Comparison of ENCODE assay signal across 8 cellular contexts in the genomic region with DNA sequence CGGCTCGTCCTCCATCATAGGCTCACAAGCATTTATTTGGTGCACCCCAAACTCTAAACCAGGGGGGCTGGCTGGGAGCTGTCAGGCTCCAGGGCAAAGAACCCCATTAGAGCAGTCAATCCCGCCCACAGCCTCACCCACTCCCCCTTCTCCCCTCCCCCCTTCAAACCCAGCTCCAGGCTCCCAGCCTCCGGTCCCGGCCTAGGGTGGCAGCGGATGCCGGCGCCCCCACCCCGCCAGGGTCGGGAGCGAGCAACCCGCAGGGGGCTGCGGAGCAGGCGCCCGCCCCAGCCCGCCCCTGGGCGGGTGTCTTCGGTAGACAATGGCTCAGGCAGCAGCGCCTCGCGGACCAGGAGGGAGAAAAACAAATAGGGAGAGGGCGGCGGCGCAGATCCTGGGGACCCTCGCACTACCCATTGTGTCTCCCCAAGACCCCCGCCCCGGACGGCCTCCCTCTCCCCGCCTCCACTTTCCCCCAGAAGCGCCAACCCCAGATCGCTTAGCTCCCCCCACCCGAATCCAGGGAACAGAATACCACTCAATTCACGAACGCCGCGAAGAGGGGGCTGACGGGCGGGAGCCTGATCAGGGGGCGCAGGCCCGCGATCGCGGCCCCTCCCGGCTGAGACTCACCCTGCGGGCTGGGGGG. TPM values are rescaled to one million over a fixed set of nuclear protein-coding genes. Genes with fewer than 3 reads are reported as not detected.
DNase-seq lines count a peak whose midpoint lies in the region; ATAC-seq and TF ChIP-seq lines count a peak whose summit lies in the region.

No MANE protein-coding gene starts in this region.

- H3K36me3 ChIP-seq in CD8-positive, alpha-beta memory T cell (ENCODE audit: insufficient read depth, low read length), result no peaks in the 10 kb centered on the region
- no peaks in the 10 kb centered on the region for H3K36me3 ChIP-seq in right atrium auricular region

- H3K4me3 Mint-ChIP-seq in CD8-positive, alpha-beta memory T cell, result peak overlapping the region; percentile 20 to 87 (median 74)
- peak overlapping the region; percentile 71 for H3K4me3 Mint-ChIP-seq in activated T-helper 2 cell treated with anti-CD3 and anti-CD28 coated beads, Interferon-gamma antibody, Interleukin-2, Interleukin-4, amounts not matched to agents 10 μg/mL and 5 μg/mL and 100 μg/mL, durations not matched to agents 14 hours and 24 hours and 36 hours (ENCODE audit: low read depth)

- H3K27me3 ChIP-seq in CD8-positive, alpha-beta memory T cell (ENCODE audit: insufficient read depth, low read length, poor library complexity, severe bottlenecking), result no peaks in the 10 kb centered on the region
- H3K27me3 ChIP-seq in HL-60 (ENCODE audit: insufficient read depth, poor library complexity, severe bottlenecking) (peaks cover 34% of the 10 kb centered on the region), right atrium auricular region (no peaks in the 10 kb centered on the region)

- H3K9me3 Mint-ChIP-seq in CD8-positive, alpha-beta memory T cell, result no peaks in the 10 kb centered on the region
- H3K9me3 Mint-ChIP-seq in activated T-helper 2 cell treated with anti-CD3 and anti-CD28 coated beads, Interferon-gamma antibody, Interleukin-2, Interleukin-4, amounts not matched to agents 10 μg/mL and 5 μg/mL and 100 μg/mL, durations not matched to agents 14 hours and 24 hours and 36 hours, result no peaks in the 10 kb centered on the region

- peak overlapping the region in 1 of 8 donors; percentile 78 for H3K27ac Mint-ChIP-seq in CD8-positive, alpha-beta memory T cell
- H3K27ac Mint-ChIP-seq in activated T-helper 2 cell treated with anti-CD3 and anti-CD28 coated beads, Interferon-gamma antibody, Interleukin-2, Interleukin-4, amounts not matched to agents 10 μg/mL and 5 μg/mL and 100 μg/mL, durations not matched to agents 14 hours and 24 hours and 36 hours, result no peak overlapping the region

- CTCF ChIA-PET in CD8-positive, alpha-beta memory T cell (lab: Charles Lee), result interaction anchor here (0.6 to 5.6 kb wide), 13 partner anchors 9 to 1046 kb away, joined by 3 to 31 read pairs (median 4); a partner anchor contains a TSS

- POLR2A ChIA-PET in CD8-positive, alpha-beta memory T cell (lab: Charles Lee), result interaction anchor here (0.5 to 1.7 kb wide), 2 partner anchors 9 to 68 kb away, joined by 3 to 15 read pairs; no protein-coding TSS in a partner anchor

- DNase-seq in CD8-positive, alpha-beta memory T cell, result no peak
- DNase-seq in HL-60 (ENCODE audit: low read depth in 1 of 2, low spot score in 1 of 2) (no peak), right atrium auricular region (ENCODE audit: low spot score) (no peak), skeletal muscle cell (ENCODE audit: low read depth) (no peak), middle frontal gyrus (ENCODE audit: extremely low spot score, low spot score) (no peak), NCI-H226 (no peak)
- no peak for DNase-seq in activated T-helper 2 cell treated with anti-CD3 and anti-CD28 coated beads, Interferon-gamma antibody, Interleukin-2, Interleukin-4, amounts not matched to agents 10 μg/mL and 5 μg/mL and 100 μg/mL, durations not matched to agents 14 hours and 24 hours and 36 hours (ENCODE audit: low spot score)

- no peak for TF ChIP-seq CTCF in HL-60 (IDR thresholded peaks at IDR 0.05; ENCODE audit: insufficient read depth, low read length)
- no peak for TF ChIP-seq CTCF in right atrium auricular region (IDR thresholded peaks at IDR 0.05)

- peak overlapping the region; percentile 53 for H3K4me3 ChIP-seq in CD8-positive, alpha-beta memory T cell (ENCODE audit: low read length)
- peak overlapping the region; percentile 50 for H3K4me3 ChIP-seq in HL-60 (replicated peaks; ENCODE audit: insufficient read depth, low read length)
- peak overlapping the region; percentile 47 to 63 for H3K4me3 ChIP-seq in right atrium auricular region
- peak overlapping the region; percentile 84 for H3K4me3 ChIP-seq in skeletal muscle cell (ENCODE audit: low read depth, low read length)

- intact Hi-C loops in activated T-helper 2 cell treated with anti-CD3 and anti-CD28 coated beads, Interferon-gamma antibody, Interleukin-2, Interleukin-4, amounts not matched to agents 10 μg/mL and 5 μg/mL and 100 μg/mL, durations not matched to agents 14 hours and 24 hours and 36 hours (cut with micrococcal nuclease), result no loop called here

- no peaks in the 10 kb centered on the region for H3K36me3 Mint-ChIP-seq in CD8-positive, alpha-beta memory T cell
- no peaks in the 10 kb centered on the region for H3K36me3 Mint-ChIP-seq in activated T-helper 2 cell treated with anti-CD3 and anti-CD28 coated beads, Interferon-gamma antibody, Interleukin-2, Interleukin-4, amounts not matched to agents 10 μg/mL and 5 μg/mL and 100 μg/mL, durations not matched to agents 14 hours and 24 hours and 36 hours (ENCODE audit: low read depth)

- H3K4me1 Mint-ChIP-seq in CD8-positive, alpha-beta memory T cell, result peaks cover 0 to 7% (median 3%) of the 10 kb centered on the region in 3 donors
- peaks cover 2% of the 10 kb centered on the region for H3K4me1 Mint-ChIP-seq in activated T-helper 2 cell treated with anti-CD3 and anti-CD28 coated beads, Interferon-gamma antibody, Interleukin-2, Interleukin-4, amounts not matched to agents 10 μg/mL and 5 μg/mL and 100 μg/mL, durations not matched to agents 14 hours and 24 hours and 36 hours (ENCODE audit: low read depth)

- no peak for ATAC-seq in GM19035 (IDR thresholded peaks at IDR 0.05; ENCODE audit: unreplicated experiment)

- H3K4me1 ChIP-seq in CD8-positive, alpha-beta memory T cell (ENCODE audit: insufficient read depth, low read length), result no peaks in the 10 kb centered on the region
- H3K4me1 ChIP-seq in right atrium auricular region, result peaks cover 0 to 31% of the 10 kb centered on the region in 2 donors

- peaks cover 26 to 42% of the 10 kb centered on the region in 2 donors for H3K27me3 Mint-ChIP-seq in CD8-positive, alpha-beta memory T cell
- peaks cover 46% of the 10 kb centered on the region for H3K27me3 Mint-ChIP-seq in activated T-helper 2 cell treated with anti-CD3 and anti-CD28 coated beads, Interferon-gamma antibody, Interleukin-2, Interleukin-4, amounts not matched to agents 10 μg/mL and 5 μg/mL and 100 μg/mL, durations not matched to agents 14 hours and 24 hours and 36 hours (ENCODE audit: low read depth)

- H3K9me3 ChIP-seq in CD8-positive, alpha-beta memory T cell (ENCODE audit: low read length), result no peaks in the 10 kb centered on the region
- no peaks in the 10 kb centered on the region for H3K9me3 ChIP-seq in right atrium auricular region

- H3K27ac ChIP-seq in CD8-positive, alpha-beta memory T cell (ENCODE audit: low read depth, low read length), result peak overlapping the region; percentile 43
- H3K27ac ChIP-seq in HL-60 (replicated peaks) (no peak overlapping the region), right atrium auricular region (peak overlapping the region in 1 of 2 donors; percentile 32)

RNA-seq across cellular contexts. Expression of a gene that starts 0.6 kb away (rescaled TPM):
- under 1 TPM; 0.33 to 0.35 TPM for total RNA-seq in CD8-positive, alpha-beta memory T cell
- polyA plus RNA-seq in CD8-positive, alpha-beta memory T cell, result 0.28 TPM
- total RNA-seq in activated T-helper 2 cell treated with anti-CD3 and anti-CD28 coated beads, Interferon-gamma antibody, Interleukin-2, Interleukin-4, amounts not matched to agents 10 μg/mL and 5 μg/mL and 100 μg/mL, durations not matched to agents 14 hours and 24 hours and 36 hours, result 0.32 and 1.0 TPM in 2 replicates
- total RNA-seq in right atrium auricular region, result 1 to 10 TPM; 2.4 to 3.3 TPM

RNA-seq across cellular contexts. Expression of a gene that starts 18.0 kb away (rescaled TPM):
- 10 to 100 TPM; 48.7 to 50.3 TPM for total RNA-seq in CD8-positive, alpha-beta memory T cell
- polyA plus RNA-seq in CD8-positive, alpha-beta memory T cell, result 56.4 TPM
- total RNA-seq in activated T-helper 2 cell treated with anti-CD3 and anti-CD28 coated beads, Interferon-gamma antibody, Interleukin-2, Interleukin-4, amounts not matched to agents 10 μg/mL and 5 μg/mL and 100 μg/mL, durations not matched to agents 14 hours and 24 hours and 36 hours, result 37.8 and 41.4 TPM in 2 replicates
- 100 to 1,000 TPM; 258 to 290 TPM for total RNA-seq in right atrium auricular region

RNA-seq across cellular contexts. Expression of a gene that starts 26.4 kb away (rescaled TPM):
- under 1 TPM in 1 of 2 experiments, not detected in 1; 0.31 TPM for total RNA-seq in CD8-positive, alpha-beta memory T cell
- 0.12 TPM for polyA plus RNA-seq in CD8-positive, alpha-beta memory T cell
- 1.5 and 2.7 TPM in 2 replicates for total RNA-seq in activated T-helper 2 cell treated with anti-CD3 and anti-CD28 coated beads, Interferon-gamma antibody, Interleukin-2, Interleukin-4, amounts not matched to agents 10 μg/mL and 5 μg/mL and 100 μg/mL, durations not matched to agents 14 hours and 24 hours and 36 hours
- total RNA-seq in right atrium auricular region, result 1 to 10 TPM; 1.0 to 2.6 TPM

RNA-seq across cellular contexts. Expression of a gene that starts 38.5 kb away (rescaled TPM):
- total RNA-seq in CD8-positive, alpha-beta memory T cell, result 100 to 1,000 TPM; 159 to 174 TPM
- 133 TPM for polyA plus RNA-seq in CD8-positive, alpha-beta memory T cell
- total RNA-seq in activated T-helper 2 cell treated with anti-CD3 and anti-CD28 coated beads, Interferon-gamma antibody, Interleukin-2, Interleukin-4, amounts not matched to agents 10 μg/mL and 5 μg/mL and 100 μg/mL, durations not matched to agents 14 hours and 24 hours and 36 hours, result 132 and 141 TPM in 2 replicates
- 10 to 100 TPM; 60.4 to 83.3 TPM for total RNA-seq in right atrium auricular region

RNA-seq across cellular contexts. Expression of a gene that starts 54.7 kb away (rescaled TPM):
- not detected for total RNA-seq in CD8-positive, alpha-beta memory T cell
- polyA plus RNA-seq in CD8-positive, alpha-beta memory T cell, result not detected
- 0.16 and 0.18 TPM in 2 replicates for total RNA-seq in activated T-helper 2 cell treated with anti-CD3 and anti-CD28 coated beads, Interferon-gamma antibody, Interleukin-2, Interleukin-4, amounts not matched to agents 10 μg/mL and 5 μg/mL and 100 μg/mL, durations not matched to agents 14 hours and 24 hours and 36 hours
- 1 to 10 TPM; 1.7 to 4.5 TPM for total RNA-seq in right atrium auricular region
